In genomic region chr19:1823539-1824251, GRCh38 we compare ENCODE assay signal across 24 cellular contexts.
"Had no signal": no experiment of that assay in that cellular context is flagged by ENCODE, and none has a peak within 500 bp of the region (broad histone marks: within the 10 kb centered on the region; RNA-seq: fewer than 3 reads in every experiment).

No MANE protein-coding gene starts in this region.

- FAIRE-seq: colon, endothelial cell of umbilical vein, TTC549 had no signal

- H3K4me3 Mint-ChIP-seq: activated naive CD4-positive, alpha-beta T cell treated with anti-CD3 and anti-CD28 coated beads, Interleukin-2, amount 50 U/mL, for 24 hours; brain; central memory CD8-positive, alpha-beta T cell; naive B cell; stimulated activated naive B cell treated with anti-CD40 and anti-IgM and Interleukin-4, amounts not matched to agents 10 μg/mL and 1 μg/mL and 100 μg/mL, for 72 hours had no signal

- H3K27me3 Mint-ChIP-seq: activated naive CD4-positive, alpha-beta T cell treated with anti-CD3 and anti-CD28 coated beads, Interleukin-2, amount 50 U/mL, for 24 hours; brain; central memory CD8-positive, alpha-beta T cell; naive B cell; stimulated activated naive B cell treated with anti-CD40 and anti-IgM and Interleukin-4, amounts not matched to agents 10 μg/mL and 1 μg/mL and 100 μg/mL, for 72 hours had no signal

- H3K9me3 ChIP-seq: gastrocnemius medialis, sigmoid colon, uterus had no signal

- DNase-seq: activated CD4-positive, alpha-beta T cell treated with anti-CD3 and anti-CD28 coated beads for 1 hour; activated CD4-positive, alpha-beta T cell treated with anti-CD3 and anti-CD28 coated beads, Interleukin-2, amount 50 U/mL, for 1 hour; activated gamma-delta T cell treated with Interleukin-2 at 50 U/mL for 16 hours; activated T-cell treated with anti-CD3 and anti-CD28 coated beads, Interleukin-2, amount 50 U/mL, for 1 hour; aorta; effector memory CD4-positive, alpha-beta T cell; gastrocnemius medialis; head of caudate nucleus; hypothalamus; naive B cell; occipital lobe; sigmoid colon; stimulated activated CD4-positive, alpha-beta T cell treated with anti-CD3 and anti-CD28 coated beads, Interleukin-15, amount 100 ng/mL, for 24 hours; stimulated activated naive B cell treated with anti-CD40 and anti-IgM and Interleukin-4, amounts not matched to agents 10 μg/mL and 1 μg/mL and 100 μg/mL, for 72 hours; trophoblast cell; uterus had no signal

- ATAC-seq: esophagus mucosa; gastrocnemius medialis; stimulated activated naive B cell treated with anti-CD40 and anti-IgM and Interleukin-4, amounts not matched to agents 10 μg/mL and 1 μg/mL and 100 μg/mL, for 72 hours had no signal

- H3K4me1 Mint-ChIP-seq: central memory CD8-positive, alpha-beta T cell had no signal

- H3K27ac ChIP-seq: gastrocnemius medialis, sigmoid colon, uterus had no signal

- H3K4me1 ChIP-seq: uterus had no signal

- H3K36me3 ChIP-seq: uterus had no signal

- H3K27me3 ChIP-seq: gastrocnemius medialis, sigmoid colon, uterus had no signal

- H3K4me3 ChIP-seq: gastrocnemius medialis, sigmoid colon, smooth muscle cell, uterus had no signal

- H3K27ac Mint-ChIP-seq: activated naive CD4-positive, alpha-beta T cell treated with anti-CD3 and anti-CD28 coated beads, Interleukin-2, amount 50 U/mL, for 24 hours; naive B cell; stimulated activated naive B cell treated with anti-CD40 and anti-IgM and Interleukin-4, amounts not matched to agents 10 μg/mL and 1 μg/mL and 100 μg/mL, for 72 hours had no signal

- H3K4me2 ChIP-seq: smooth muscle cell had no signal

- H3K9me3 Mint-ChIP-seq: activated naive CD4-positive, alpha-beta T cell treated with anti-CD3 and anti-CD28 coated beads, Interleukin-2, amount 50 U/mL, for 24 hours; brain; central memory CD8-positive, alpha-beta T cell; naive B cell; stimulated activated naive B cell treated with anti-CD40 and anti-IgM and Interleukin-4, amounts not matched to agents 10 μg/mL and 1 μg/mL and 100 μg/mL, for 72 hours had no signal
